In the genomic region with DNA sequence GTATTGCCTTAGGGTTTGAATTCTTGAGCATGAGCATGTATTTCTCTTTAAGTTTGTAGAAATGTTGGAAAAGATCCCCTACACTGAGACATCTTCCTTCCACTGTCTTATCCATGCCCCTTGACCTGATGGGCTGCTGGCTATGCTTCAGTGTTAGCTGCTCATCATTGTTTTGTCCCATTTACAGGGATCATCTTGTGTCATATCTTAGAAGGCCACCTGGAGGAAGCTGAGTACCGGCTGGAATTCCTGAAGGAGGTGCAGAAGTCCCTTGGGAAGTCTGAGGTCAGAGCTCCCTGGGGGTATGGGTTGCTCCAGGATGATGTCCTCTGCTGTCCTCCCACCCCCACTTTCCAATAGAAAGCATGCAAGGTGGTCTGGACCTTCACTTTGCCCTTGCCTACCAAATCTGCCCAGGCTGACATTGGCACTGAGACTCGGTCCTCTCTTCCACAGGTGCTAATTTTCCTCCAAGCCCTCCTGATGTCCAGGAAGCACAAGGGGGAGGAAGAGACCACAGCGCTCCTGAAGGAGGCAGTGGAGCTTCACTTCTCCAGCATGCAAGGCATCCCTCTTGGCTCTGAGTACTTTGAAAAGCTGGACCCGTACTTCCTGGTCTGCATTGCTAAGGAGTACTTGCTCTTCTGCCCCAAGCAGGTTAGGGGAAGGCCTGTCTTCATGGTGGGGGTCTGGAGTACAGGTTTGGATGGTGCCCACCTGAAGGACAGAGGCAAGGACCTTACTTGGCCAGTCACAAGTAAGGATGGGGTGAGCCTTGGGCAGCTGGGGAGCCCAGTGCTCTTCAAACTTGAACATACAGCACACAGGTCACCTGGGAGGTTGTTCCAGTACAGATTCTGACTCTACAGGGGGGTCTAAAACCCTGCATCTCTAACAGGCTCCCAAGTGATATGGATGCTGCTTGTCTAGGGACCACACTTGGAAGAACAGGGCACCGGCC, we compare ENCODE assay signal across 10 cellular contexts. TPM values are rescaled to one million over a fixed set of nuclear protein-coding genes. Genes with fewer than 3 reads are reported as not detected.
DNase-seq lines count a peak whose midpoint lies in the region; ATAC-seq and TF ChIP-seq lines count a peak whose summit lies in the region.
"Had no signal": no experiment of that assay in that cellular context is flagged by ENCODE, and none has a peak within 500 bp of the region (broad histone marks: within the 10 kb centered on the region; RNA-seq: fewer than 3 reads in every experiment).

No MANE protein-coding gene starts in this region.

- TF ChIP-seq CTCF in BJ (IDR thresholded peaks at IDR 0.05; ENCODE audit: insufficient read depth, low read depth, low read length) (peak; percentile 66), osteoblast (IDR thresholded peaks at IDR 0.05; ENCODE audit: extremely low read depth, low read depth, low read length) (peak; percentile 62), GM20000 (IDR thresholded peaks at IDR 0.05; ENCODE audit: extremely low read depth, missing control alignments) (no peak)

- H3K4me2 ChIP-seq in osteoblast (ENCODE audit: insufficient read depth, low read length), result no peak overlapping the region

- H3K4me3 ChIP-seq in BJ (ENCODE audit: low read depth, low read length) (no peak overlapping the region), osteoblast (ENCODE audit: insufficient read depth, low read length) (no peak overlapping the region)

- H2AFZ ChIP-seq in osteoblast (ENCODE audit: low read length), result no peak overlapping the region

- H3K36me3 ChIP-seq in BJ (ENCODE audit: control insufficient read depth, insufficient read depth, low read length) (no peaks in the 10 kb centered on the region), osteoblast (ENCODE audit: insufficient read depth, low read length) (no peaks in the 10 kb centered on the region)

- CTCF ChIA-PET in BJ (lab: Yijun Ruan, JAX), result interaction anchor here (0.6 to 11.2 kb wide), 31 partner anchors 8 to 282 kb away, joined by 3 to 300 read pairs (median 5); a partner anchor contains a TSS

- no peaks in the 10 kb centered on the region for H3K79me2 ChIP-seq in osteoblast (ENCODE audit: insufficient read depth, low read length)

- H3K27ac ChIP-seq in osteoblast (ENCODE audit: low read depth, low read length), result no peak overlapping the region

- DNase-seq in BJ (ENCODE audit: low read depth) (no peak), NCI-H226 (peak; percentile 29), fibroblast of gingiva (ENCODE audit: low read depth) (peak; percentile 20), osteoblast (ENCODE audit: insufficient read length, low spot score, missing footprints) (no peak), GM20000 (ENCODE audit: low spot score) (no peak), NCI-H2171 (lab: John Stamatoyannopoulos, UW) (no peak)
- DNase-seq in stimulated activated CD4-positive, alpha-beta T cell treated with anti-CD3 and anti-CD28 coated beads, Interleukin-2, amount 100 ng/mL, for 24 hours, result no peak
- DNase-seq: glutamatergic neuron, NCI-H748 treated with DMSO at 0.1 percent for 48 hours had no signal

- H3K27me3 ChIP-seq in BJ (ENCODE audit: control insufficient read depth, insufficient read depth, low read length) (no peaks in the 10 kb centered on the region), osteoblast (ENCODE audit: insufficient read depth, low read length) (no peaks in the 10 kb centered on the region)

- no peak for ATAC-seq in HG03159 (IDR thresholded peaks at IDR 0.05; ENCODE audit: unreplicated experiment)

- peaks cover 7% of the 10 kb centered on the region for H3K4me1 ChIP-seq in osteoblast (ENCODE audit: insufficient read depth, low read length)

- no peaks in the 10 kb centered on the region for H4K20me1 ChIP-seq in osteoblast (ENCODE audit: insufficient read depth, low read length)

- POLR2A ChIA-PET in BJ (lab: Charles Lee), result interaction anchor here (0.6 kb wide), 1 partner anchor 154 kb away, joined by 18 read pairs; no protein-coding TSS in a partner anchor

- no peaks in the 10 kb centered on the region for H3K9me3 ChIP-seq in osteoblast (ENCODE audit: low read depth, low read length)

RNA-seq across cellular contexts. Expression of a gene that starts 17.7 kb away (rescaled TPM):
- 2.3 and 3.1 TPM in 2 replicates for polyA plus RNA-seq in BJ (2011; rRNA removed)
- 3.0 and 4.4 TPM in 2 replicates for polyA minus RNA-seq in BJ (2011; rRNA and poly(A)+ RNA removed)
- total RNA-seq in osteoblast, result 6.9 and 8.5 TPM in 2 replicates

RNA-seq across cellular contexts. Expression of a gene that starts 17.7 kb away (rescaled TPM):
- 58.3 and 87.0 TPM in 2 replicates for polyA plus RNA-seq in BJ (2011; rRNA removed)
- 45.8 and 64.5 TPM in 2 replicates for polyA minus RNA-seq in BJ (2011; rRNA and poly(A)+ RNA removed)
- 44.5 and 46.0 TPM in 2 replicates for total RNA-seq in osteoblast

RNA-seq across cellular contexts. Expression of a gene that starts 28.2 kb away (rescaled TPM):
- 8.1 and 14.8 TPM in 2 replicates for polyA plus RNA-seq in BJ (2011; rRNA removed)
- polyA minus RNA-seq in BJ (2011; rRNA and poly(A)+ RNA removed), result 16.5 and 20.5 TPM in 2 replicates
- 5.8 and 8.0 TPM in 2 replicates for total RNA-seq in osteoblast

Comparison
In these comparisons a context has a peak if more than half of its experiments do, and no peak if none do; other contexts are left out.
1. DNase-seq: peak in NCI-H226 (single experiment) and fibroblast of gingiva (single experiment); none in BJ (single experiment), osteoblast (single experiment), stimulated activated CD4-positive, alpha-beta T cell treated with anti-CD3 and anti-CD28 coated beads, Interleukin-2, amount 100 ng/mL, for 24 hours (0 of 2), GM20000 (single experiment) and NCI-H2171 (single experiment).